Comparison of ENCODE assay signal across 26 cellular contexts in the genomic region with DNA sequence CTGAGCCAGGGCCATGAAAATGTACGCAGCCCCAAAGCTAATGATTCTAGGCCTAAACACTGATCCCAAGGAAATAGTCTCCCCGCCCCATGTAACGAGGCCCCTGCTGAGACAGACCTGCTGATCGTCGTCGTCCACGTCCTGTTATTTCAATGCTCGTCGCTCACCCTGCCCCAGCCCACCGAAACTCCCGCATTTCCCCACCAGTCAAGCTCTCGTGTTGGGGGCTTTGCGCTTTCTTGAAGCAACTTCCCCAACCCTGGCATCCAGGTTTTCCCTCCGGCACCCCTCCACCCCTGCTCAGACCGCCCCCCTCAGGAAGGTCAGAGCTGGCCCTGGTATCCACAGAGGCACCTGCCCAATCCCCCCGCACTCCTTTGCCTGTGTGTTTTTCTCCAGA. TPM values are rescaled to one million over a fixed set of nuclear protein-coding genes. Genes with fewer than 3 reads are reported as not detected.
"Had no signal": no experiment of that assay in that cellular context is flagged by ENCODE, and none has a peak within 500 bp of the region (broad histone marks: within the 10 kb centered on the region; RNA-seq: fewer than 3 reads in every experiment).

No MANE protein-coding gene starts in this region.

- H3K4me3 Mint-ChIP-seq: activated T-cell treated with anti-CD3 and anti-CD28 coated beads, Interleukin-2, amount 50 U/mL, for 4 hours; naive thymus-derived CD4-positive, alpha-beta T cell; type B pancreatic cell had no signal

- DNase-seq: activated CD4-positive, alpha-beta T cell treated with anti-CD3 and anti-CD28 coated beads for 1 hour; activated CD8-positive, alpha-beta memory T cell treated with anti-CD3 and anti-CD28 coated beads, Interleukin-2, amount 50 U/mL, for 48 hours; activated naive CD4-positive, alpha-beta T cell treated with Interleukin-2 at 50 U/mL for 16 hours; activated T-cell treated with anti-CD3 and anti-CD28 coated beads, Interleukin-2, amount 50 U/mL, for 4 hours; amygdala; cortex of kidney; islet precursor cell; left colon; lower lobe of right lung; naive thymus-derived CD4-positive, alpha-beta T cell; small intestine; stimulated activated CD4-positive, alpha-beta T cell treated with anti-CD3 and anti-CD28 coated beads, Interleukin-2, amount 100 ng/mL, for 48 hours; stimulated activated naive CD4-positive, alpha-beta T cell; T-helper 1 cell; testis; WERI-Rb-1 had no signal

- H3K4me1 ChIP-seq: parathyroid adenoma, testis had no signal

- H3K4me3 ChIP-seq: heart left ventricle, lower lobe of right lung, testis had no signal

- H3K9ac ChIP-seq: parathyroid adenoma had no signal

- H3K27ac ChIP-seq: epithelial cell of prostate, heart left ventricle, lower lobe of right lung, neutrophil, parathyroid adenoma, testis, WERI-Rb-1 had no signal

- ATAC-seq: activated T-cell treated with anti-CD3 and anti-CD28 coated beads, Interleukin-2, amount 50 U/mL, for 4 hours; heart left ventricle; left colon; lower lobe of right lung; naive thymus-derived CD4-positive, alpha-beta T cell; sciatic nerve had no signal

- H3K9me3 Mint-ChIP-seq: type B pancreatic cell had no signal

- H3K27me3 Mint-ChIP-seq: type B pancreatic cell had no signal

- H3K27me3 ChIP-seq: heart left ventricle, testis had no signal

- H3K27ac Mint-ChIP-seq: activated T-helper 2 cell treated with anti-CD3 and anti-CD28 coated beads, Interferon-gamma antibody, Interleukin-2, Interleukin-4, amounts not matched to agents 10 μg/mL and 5 μg/mL and 100 μg/mL, durations not matched to agents 14 hours and 24 hours and 36 hours; type B pancreatic cell had no signal

- H3K36me3 ChIP-seq: heart left ventricle, lower lobe of right lung, neutrophil, WERI-Rb-1 had no signal

- H3K9me3 ChIP-seq: neutrophil, testis had no signal

- H3K36me3 Mint-ChIP-seq: type B pancreatic cell had no signal

RNA-seq across cellular contexts. Expression of a gene that starts 58.8 kb away (rescaled TPM):
- total RNA-seq: activated CD8-positive, alpha-beta memory T cell treated with anti-CD3 and anti-CD28 coated beads for 36 hours; activated T-cell treated with anti-CD3 and anti-CD28 coated beads, Interleukin-2, amount 50 U/mL, for 4 hours; activated T-helper 2 cell treated with anti-CD3 and anti-CD28 coated beads, Interferon-gamma antibody, Interleukin-2, Interleukin-4, amounts not matched to agents 10 μg/mL and 5 μg/mL and 100 μg/mL, durations not matched to agents 14 hours and 24 hours and 36 hours; bronchial epithelial cell; fibroblast of villous mesenchyme; left colon; lower lobe of right lung; naive thymus-derived CD4-positive, alpha-beta T cell; sciatic nerve; testis had no signal
- polyA plus RNA-seq: naive thymus-derived CD4-positive, alpha-beta T cell; small intestine had no signal
